ENCODE assay signal across 33 cellular contexts in genomic region chr7:3380034-3380433, GRCh38.
"Had no signal": no experiment of that assay in that cellular context is flagged by ENCODE, and none has a peak within 500 bp of the region (broad histone marks: within the 10 kb centered on the region; RNA-seq: fewer than 3 reads in every experiment).

No MANE protein-coding gene starts in this region.

- DNase-seq: activated B cell treated with CpG ODN at 0.5 μM for 24 hours; activated CD4-positive, alpha-beta memory T cell treated with anti-CD3 and anti-CD28 coated beads for 36 hours; activated CD4-positive, alpha-beta T cell treated with anti-CD3 and anti-CD28 coated beads for 4 hours; activated CD4-positive, alpha-beta T cell treated with anti-CD3 and anti-CD28 coated beads, Interleukin-2, amount 10 ng/mL, durations not matched to agents 24 days and 14 days; activated CD4-positive, alpha-beta T cell treated with anti-CD3 and anti-CD28 coated beads, Interleukin-2, amount 50 U/mL, for 1 hour; activated CD4-positive, alpha-beta T cell treated with anti-CD3 and anti-CD28 coated beads, Interleukin-2, amount 50 U/mL, for 4 hours; activated CD4-positive, CD25-positive, alpha-beta regulatory T cell treated with anti-CD3 and anti-CD28 coated beads, Interleukin-2, amount 50 U/mL, for 72 hours; activated CD8-positive, alpha-beta memory T cell treated with anti-CD3 and anti-CD28 coated beads, Interleukin-2, amount 50 U/mL, for 4 hours; activated CD8-positive, alpha-beta T cell treated with anti-CD3 and anti-CD28 coated beads for 36 hours; activated effector memory CD4-positive, alpha-beta T cell treated with anti-CD3 and anti-CD28 coated beads, Interleukin-2, amount 50 U/mL, for 16 hours; activated gamma-delta T cell treated with Interleukin-2 at 50 U/mL for 16 hours; activated naive CD4-positive, alpha-beta T cell; activated naive CD4-positive, alpha-beta T cell treated with anti-CD3 and anti-CD28 coated beads for 36 hours; activated naive CD4-positive, alpha-beta T cell treated with anti-CD3 and anti-CD28 coated beads, Interleukin-2, amount 50 U/mL, for 16 hours; activated naive CD8-positive, alpha-beta T cell treated with anti-CD3 and anti-CD28 coated beads for 36 hours; activated T-cell treated with anti-CD3 and anti-CD28 coated beads for 4 hours; activated T-cell treated with anti-CD3 and anti-CD28 coated beads, Interleukin-2, amount 50 U/mL, for 1 hour; activated T-cell treated with anti-CD3 and anti-CD28 coated beads, Interleukin-2, amount 50 U/mL, for 4 hours; activated T-cell treated with anti-CD3 and anti-CD28 coated beads, Interleukin-2, amount 50 U/mL, for 72 hours; adrenal gland; amniotic stem cell; aorta; body of pancreas; brain microvascular endothelial cell; central memory CD4-positive, alpha-beta T cell; T-helper 2 cell; T-helper 9 cell had no signal

- H3K4me1 ChIP-seq: adrenal gland, body of pancreas, breast epithelium had no signal

- H3K27ac ChIP-seq: adrenal gland, body of pancreas, brain microvascular endothelial cell, breast epithelium, VCaP had no signal

- ATAC-seq: activated CD8-positive, alpha-beta T cell treated with anti-CD3 and anti-CD28 coated beads for 36 hours; activated naive CD4-positive, alpha-beta T cell treated with anti-CD3 and anti-CD28 coated beads, Interleukin-2, amount 50 U/mL, for 72 hours; activated T-cell treated with anti-CD3 and anti-CD28 coated beads, Interleukin-2, amount 50 U/mL, for 4 hours; activated T-cell treated with anti-CD3 and anti-CD28 coated beads, Interleukin-2, amount 50 U/mL, for 72 hours; activated T-helper 17 cell treated with anti-CD3 and anti-CD28 coated beads, Interleukin-2, amount 50 U/mL, for 72 hours; body of pancreas had no signal

- H3K27me3 ChIP-seq: adrenal gland, body of pancreas, brain microvascular endothelial cell, breast epithelium had no signal

- H3K4me3 ChIP-seq: adrenal gland, body of pancreas, breast epithelium had no signal

- H3K36me3 ChIP-seq: adrenal gland, brain microvascular endothelial cell, breast epithelium had no signal

- H3K9me3 ChIP-seq: adrenal gland, body of pancreas, breast epithelium had no signal

- FAIRE-seq: astrocyte, TTC549 had no signal
